8 cellular contexts compared by ENCODE assay signal in the genomic region with DNA sequence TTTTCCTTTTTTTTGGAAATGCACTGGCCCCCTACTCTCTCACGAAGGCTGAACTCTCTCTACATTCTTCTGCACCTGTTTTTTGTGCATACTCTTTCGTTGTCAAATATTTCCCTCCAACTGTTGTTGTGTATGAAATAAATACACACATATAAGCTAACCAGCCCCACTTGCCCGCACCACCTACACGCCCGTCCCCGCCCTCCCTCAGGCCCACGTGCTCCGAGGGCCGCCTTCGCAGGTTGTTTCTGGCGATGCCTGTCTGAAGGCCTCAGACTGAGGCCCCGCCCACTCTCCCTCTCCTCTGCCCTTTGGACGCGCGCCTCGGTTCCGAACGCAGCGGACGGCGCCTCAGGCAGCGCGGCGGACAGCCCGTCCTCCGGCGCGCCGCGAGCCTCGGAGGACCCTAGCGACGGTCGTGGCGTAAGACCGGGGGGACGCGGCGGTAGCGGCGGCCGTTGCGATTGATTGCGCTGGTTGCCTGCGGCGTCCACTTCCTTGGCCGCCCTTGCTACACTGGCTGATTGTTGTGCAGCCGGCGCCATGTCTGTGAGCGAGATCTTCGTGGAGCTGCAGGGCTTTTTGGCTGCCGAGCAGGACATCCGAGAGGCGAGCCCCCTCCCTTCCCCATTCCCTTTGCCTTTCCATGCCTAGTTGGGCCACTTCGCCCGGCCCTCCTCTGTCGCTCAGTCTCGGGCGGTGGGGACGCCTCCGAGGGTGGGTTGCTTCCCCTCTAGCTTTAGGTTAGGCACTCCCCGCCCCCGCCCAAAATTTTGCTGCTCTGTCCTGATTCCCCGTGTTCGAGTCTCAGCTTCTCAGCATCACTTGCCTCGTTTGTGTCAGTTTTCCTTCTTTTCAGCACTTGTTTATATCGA. TPM values are rescaled to one million over a fixed set of nuclear protein-coding genes. Genes with fewer than 3 reads are reported as not detected.
DNase-seq lines count a peak whose midpoint lies in the region; ATAC-seq lines count a peak whose summit lies in the region.

A gene (plus strand): TSS at position 415 of the 875 bp plus-strand sequence. CDS start 129 bp downstream, at position 544.

- DNase-seq in COR-L47 (lab: John Stamatoyannopoulos, UW) = peak; percentile 98
- peak; percentile 95 for DNase-seq in HT1080 (ENCODE audit: low read depth)
- DNase-seq in NOMO-1 (lab: John Stamatoyannopoulos, UW; ENCODE audit: unreplicated experiment in 2 of 2) = peak; percentile 94 to 97
- DNase-seq in effector CD8-positive, alpha-beta T cell (lab: John Stamatoyannopoulos, UW) = peak; percentile 94
- peak; percentile 98 for DNase-seq in lung microvascular endothelial cell (ENCODE audit: low read depth in 2 of 2)
- DNase-seq in stimulated activated CD4-positive, alpha-beta T cell treated with anti-CD3 and anti-CD28 coated beads, TNF-alpha, amount 100 ng/mL, for 4 hours (ENCODE audit: low read depth in 3 of 3) = peak; percentile 86 to 95 (median 95)

- CTCF ChIA-PET in activated CD8-positive, alpha-beta memory T cell treated with anti-CD3 and anti-CD28 coated beads for 36 hours (lab: Charles Lee) = interaction anchor here (1.4 kb wide), 1 partner anchor 19 kb away, joined by 3 read pairs; a partner anchor contains a TSS

- POLR2A ChIA-PET in activated CD8-positive, alpha-beta memory T cell treated with anti-CD3 and anti-CD28 coated beads for 36 hours (lab: Charles Lee) = interaction anchor here (1.0 to 1.2 kb wide), 2 partner anchors 56 to 224 kb away, joined by 7 to 8 read pairs; a partner anchor contains a TSS

- ATAC-seq in GM21367 (IDR thresholded peaks at IDR 0.05; ENCODE audit: unreplicated experiment) = peak; percentile 100

RNA-seq across cellular contexts. Expression of the gene that starts here (rescaled TPM):
- 54.2 and 57.6 TPM in 2 replicates for total RNA-seq in HT1080 (2014; rRNA removed; shearing (Covaris generic))
- 52.7 and 55.3 TPM in 2 replicates for polyA plus RNA-seq in HT1080 (2015; cell fraction: cytosol; rRNA removed)
- 39.2 and 44.0 TPM in 2 replicates for polyA plus RNA-seq in HT1080 (2015; cell fraction: nucleus; rRNA removed)
- total RNA-seq in activated CD8-positive, alpha-beta memory T cell treated with anti-CD3 and anti-CD28 coated beads for 36 hours = 10 to 100 TPM; 78.0 to 89.5 TPM
- total RNA-seq in lung microvascular endothelial cell = 63.4 and 119 TPM in 2 replicates

Comparison
In these comparisons a context has a peak if more than half of its experiments do, and no peak if none do; other contexts are left out.
1. Peak in every context shown above with its lines: DNase-seq and ATAC-seq.